Comparison of ENCODE assay signal across 18 cellular contexts in the genomic region with DNA sequence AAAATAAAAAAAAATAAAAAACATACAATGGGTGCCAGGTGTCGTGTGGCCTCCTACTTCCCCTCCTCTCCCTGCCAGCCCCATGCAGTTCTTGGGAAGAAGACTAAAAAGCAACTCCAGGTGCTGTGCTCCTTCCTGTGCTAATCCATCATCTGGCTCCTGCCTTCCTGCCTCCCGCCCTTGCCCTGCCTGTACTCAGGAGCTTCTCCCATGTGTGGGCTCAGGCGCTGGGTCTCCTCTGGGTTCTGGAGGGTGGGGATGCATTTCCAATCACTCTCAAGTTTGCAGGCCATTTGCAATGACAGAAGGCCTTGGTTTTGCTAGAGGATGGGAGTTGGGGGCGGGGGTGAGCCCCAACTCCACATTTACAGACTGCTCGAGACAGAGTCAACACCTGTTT.
DNase-seq lines count a peak whose midpoint lies in the region; TF ChIP-seq lines count a peak whose summit lies in the region.
"Had no signal": no experiment of that assay in that cellular context is flagged by ENCODE, and none has a peak within 500 bp of the region (broad histone marks: within the 10 kb centered on the region; RNA-seq: fewer than 3 reads in every experiment).

No MANE protein-coding gene starts in this region.

- TF ChIP-seq CTCF in spleen (IDR thresholded peaks at IDR 0.05 in 8 of 11, conservative IDR thresholded peaks at IDR 0.05 in 3 of 11) (no peak), MCF 10A (IDR thresholded peaks at IDR 0.05; ENCODE audit: unreplicated experiment) (no peak)

- H3K36me3 Mint-ChIP-seq in MCF 10A (ENCODE audit: insufficient read depth, unreplicated experiment), result no peaks in the 10 kb centered on the region
- H3K36me3 Mint-ChIP-seq: CD14-positive monocyte had no signal

- peaks cover 75% of the 10 kb centered on the region for H3K27me3 Mint-ChIP-seq in MCF 10A (ENCODE audit: insufficient read depth, unreplicated experiment)

- DNase-seq in NCI-H510A treated with DMSO at 0.1 percent for 48 hours (lab: John Stamatoyannopoulos, UW) (peak; percentile 67), NCI-H510A (lab: John Stamatoyannopoulos, UW) (no peak), NCI-H2081 (lab: John Stamatoyannopoulos, UW) (peak; percentile 41 to 84), NCI-H524 treated with DMSO at 0.1 percent for 48 hours (lab: John Stamatoyannopoulos, UW) (peak; percentile 31), spleen (peak; percentile 59), C1 segment of cervical spinal cord (lab: John Stamatoyannopoulos, UW) (no peak), MCF 10A (ENCODE audit: unreplicated experiment) (no peak)
- DNase-seq: COR-L47, NCI-H1092, NCI-H1694 treated with DMSO at 0.1 percent for 48 hours, NCI-H526, PC-3, SJCRH30, T-helper 2 cell had no signal

- BruUV-seq in MCF 10A (replicated peaks; lab: Mats Ljungman, UMichigan), result no TSS peak

- no peaks in the 10 kb centered on the region for H3K9me3 Mint-ChIP-seq in MCF 10A (ENCODE audit: unreplicated experiment)

- no peak overlapping the region for H3K27ac ChIP-seq in spleen
- H3K27ac ChIP-seq: KMS-11, RWPE1, SJCRH30 had no signal

- TF ChIP-seq POLR2A in spleen (IDR thresholded peaks at IDR 0.05), result no peak

- CTCF ChIA-PET in MCF 10A (lab: Yijun Ruan, JAX), result no interaction called here

- WGBS in spleen, 5 donors, result 72 to 86% (median 79%) methylated on average over 5 of the region's 5 CpGs

- no peaks in the 10 kb centered on the region for H3K36me3 ChIP-seq in spleen
- H3K36me3 ChIP-seq: HAP-1, SJCRH30 had no signal

- H3K9me3 ChIP-seq in spleen, result no peaks in the 10 kb centered on the region
- H3K9me3 ChIP-seq: HAP-1, SJCRH30 had no signal

- H3K4me1 Mint-ChIP-seq in MCF 10A (ENCODE audit: insufficient read depth, unreplicated experiment), result no peaks in the 10 kb centered on the region
- H3K4me1 Mint-ChIP-seq: CD14-positive monocyte had no signal

- no peaks in the 10 kb centered on the region for H3K27me3 ChIP-seq in spleen (replicated peaks in 1 of 7)
- H3K27me3 ChIP-seq: SJCRH30 had no signal

- POLR2A ChIA-PET in MCF 10A (lab: Yijun Ruan, JAX), result interaction anchor here (0.6 kb wide), 1 partner anchor 46 kb away, joined by 4 read pairs; no protein-coding TSS in a partner anchor

- intact Hi-C loops in spleen (cut with DNase I; ENCODE audit: low total_unique reads), result no loop called here
- intact Hi-C loops in MCF 10A (cut with micrococcal nuclease), result no loop called here

- H3K4me1 ChIP-seq in spleen, result peaks cover 0 to 10% (median 0%) of the 10 kb centered on the region in 6 donors
- H3K4me1 ChIP-seq: HAP-1, SJCRH30 had no signal

- no peak overlapping the region for H3K4me3 ChIP-seq in spleen
- H3K4me3 ChIP-seq: HAP-1, SJCRH30 had no signal

- no peak overlapping the region for H3K4me3 Mint-ChIP-seq in MCF 10A (ENCODE audit: unreplicated experiment)
- H3K4me3 Mint-ChIP-seq: CD14-positive monocyte had no signal

- no peak overlapping the region for H3K27ac Mint-ChIP-seq in MCF 10A (ENCODE audit: low read depth, unreplicated experiment)
- H3K27ac Mint-ChIP-seq: CD14-positive monocyte had no signal

Comparison
In these comparisons a context has a peak if more than half of its experiments do, and no peak if none do; other contexts are left out.
1. DNase-seq: peak in NCI-H510A treated with DMSO at 0.1 percent for 48 hours (single experiment), NCI-H2081 (2 of 2), NCI-H524 treated with DMSO at 0.1 percent for 48 hours (single experiment) and spleen (single experiment); none in NCI-H510A (single experiment), C1 segment of cervical spinal cord (0 of 14) and MCF 10A (single experiment).